8 cellular contexts compared by ENCODE assay signal in the genomic region with DNA sequence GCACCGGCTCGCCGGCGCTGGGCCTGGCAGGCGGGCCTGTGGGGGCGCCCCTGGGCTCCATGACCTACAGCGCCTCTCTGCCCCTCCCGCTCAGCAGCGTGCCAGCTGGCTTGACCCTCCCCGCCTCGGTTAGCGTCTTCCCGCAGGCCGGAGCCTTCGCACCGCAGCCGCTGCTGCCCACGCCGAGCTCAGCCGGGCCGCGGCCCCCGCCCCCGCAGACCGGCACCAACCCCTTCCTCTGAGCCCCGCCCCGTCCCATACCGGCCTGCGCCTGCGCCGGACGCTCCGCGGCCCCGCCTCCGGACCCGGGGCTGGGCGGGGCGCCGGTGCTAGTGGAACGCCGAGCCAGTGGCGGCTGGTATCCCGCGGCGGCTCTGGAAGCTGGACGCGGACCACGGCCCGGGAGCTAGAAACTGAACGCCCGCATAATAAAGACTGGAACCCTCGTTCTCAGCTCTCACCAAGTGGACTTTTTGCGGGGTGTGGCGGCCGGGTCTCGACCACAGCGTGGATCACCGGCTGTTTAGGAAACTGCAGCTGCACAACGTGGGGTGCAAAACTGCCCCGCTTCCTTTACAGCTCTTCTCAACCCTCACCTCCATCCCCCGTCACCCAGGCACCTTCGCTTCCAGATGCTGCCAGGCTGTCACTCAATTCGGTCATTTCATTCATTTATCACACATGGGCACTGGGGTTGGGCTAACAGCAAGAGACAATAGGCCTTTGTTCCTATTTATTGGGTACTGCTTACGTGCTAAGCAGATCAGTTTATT. TPM values are rescaled to one million over a fixed set of nuclear protein-coding genes. Genes with fewer than 3 reads are reported as not detected.
DNase-seq lines count a peak whose midpoint lies in the region; ATAC-seq and TF ChIP-seq lines count a peak whose summit lies in the region.

No MANE protein-coding gene starts in this region.

- H3K27me3 ChIP-seq in GM23248 (replicated peaks; ENCODE audit: insufficient read depth) (no peaks in the 10 kb centered on the region), SJCRH30 (no peaks in the 10 kb centered on the region; the same call in 1 of the 2 replicates), gastroesophageal sphincter (no peaks in the 10 kb centered on the region)

- H3K4me3 ChIP-seq in GM23248, result peak overlapping the region; percentile 70
- H3K4me3 ChIP-seq in SJCRH30, result peak overlapping the region; percentile 67
- peak overlapping the region; percentile 64 to 68 for H3K4me3 ChIP-seq in gastroesophageal sphincter

- DNase-seq in EL (peak; percentile 86), GM23248 (peak; percentile 95), LHCN-M2 (ENCODE audit: low read depth) (peak; percentile 69), SJCRH30 (peak; percentile 74 to 82), nucleus accumbens (lab: John Stamatoyannopoulos, UW) (peak in 54 of 56 donors; percentile 26 to 91 (median 76)), superior temporal gyrus (ENCODE audit: extremely low spot score) (peak; percentile 81)
- DNase-seq in activated naive CD4-positive, alpha-beta T cell treated with Interleukin-2 at 50 U/mL for 16 hours, result peak; percentile 87

- 2% methylated on average over 40 to 54 of the region's 65 CpGs for WGBS in GM23248 (ENCODE audit: low coverage in 1 of 2, low lambda C conversion rate in 2 of 2, missing lambda C conversion rate in 2 of 2), 2 experiments
- WGBS in gastroesophageal sphincter (ENCODE audit: low coverage in 1 of 2), 2 donors, result 0 to 4% methylated on average over 3 to 5 of the region's 65 CpGs

- peaks cover under 1% of the 10 kb centered on the region; the same call in 1 of the 2 replicates for H3K79me2 ChIP-seq in GM23248 (ENCODE audit: insufficient read depth)

- no peaks in the 10 kb centered on the region for H3K9me3 ChIP-seq in GM23248 (ENCODE audit: low read depth)
- no peaks in the 10 kb centered on the region for H3K9me3 ChIP-seq in SJCRH30 (replicated peaks)
- H3K9me3 ChIP-seq in gastroesophageal sphincter, result no peaks in the 10 kb centered on the region

- H4K20me1 ChIP-seq in GM23248 (ENCODE audit: insufficient read depth), result no peaks in the 10 kb centered on the region

- peak in 2 of 4 experiments; percentile 10 to 35 for TF ChIP-seq CTCF in gastroesophageal sphincter (IDR thresholded peaks at IDR 0.05)

- no peak for TF ChIP-seq EP300 in gastroesophageal sphincter (IDR thresholded peaks at IDR 0.05)

- no peaks in the 10 kb centered on the region for H3K36me3 ChIP-seq in GM23248 (ENCODE audit: low read depth)
- H3K36me3 ChIP-seq in SJCRH30, result no peaks in the 10 kb centered on the region
- no peaks in the 10 kb centered on the region for H3K36me3 ChIP-seq in gastroesophageal sphincter

- peak; percentile 92 for ATAC-seq in gastroesophageal sphincter

- peak overlapping the region; percentile 75 for H3K4me2 ChIP-seq in GM23248 (ENCODE audit: unreplicated experiment)

- peaks cover 9% of the 10 kb centered on the region for H3K4me1 ChIP-seq in GM23248 (ENCODE audit: insufficient read depth)
- H3K4me1 ChIP-seq in SJCRH30, result peaks cover 6% of the 10 kb centered on the region; the same call in 1 of the 2 replicates
- H3K4me1 ChIP-seq in gastroesophageal sphincter, result peaks cover 0 to 33% (median 12%) of the 10 kb centered on the region in 3 donors

- no peaks in the 10 kb centered on the region for H3F3A ChIP-seq in GM23248 (ENCODE audit: insufficient read depth)

- H2AFZ ChIP-seq in GM23248, result peak overlapping the region; percentile 86

- peak overlapping the region; percentile 63 for H3K9ac ChIP-seq in GM23248

- in situ Hi-C loops in GM23248 (cut with MboI), result no loop called here

- H3K27ac ChIP-seq in GM23248, result no peak overlapping the region
- H3K27ac ChIP-seq in SJCRH30, result no peak overlapping the region
- peak overlapping the region in 3 of 4 donors; percentile 70 to 84 (median 72) for H3K27ac ChIP-seq in gastroesophageal sphincter

- TF ChIP-seq POLR2A in gastroesophageal sphincter (IDR thresholded peaks at IDR 0.05), result peak; percentile 49 to 56

- no peaks in the 10 kb centered on the region for H3K9me2 ChIP-seq in GM23248 (ENCODE audit: insufficient read depth)

RNA-seq across cellular contexts. Expression of gene SPATA20, which starts 4.9 kb away (rescaled TPM):
- 146 TPM in 2 replicates for total RNA-seq in GM23248 (2014; rRNA removed; shearing (Covaris generic))
- polyA plus RNA-seq in GM23248 (2016; fragmentation: Nextera tagmentation; extraction: Ambion mirVana), result 89.9 and 91.2 TPM in 2 replicates
- total RNA-seq in LHCN-M2 (2014; rRNA removed) (82.7 and 84.9 TPM in 2 replicates), gastroesophageal sphincter (10 to 100 TPM; 45.0 to 75.3 (median 59.8) TPM)
- 25.7 TPM for polyA plus RNA-seq in LHCN-M2 (2012)
- 12.0 and 13.1 TPM in 2 replicates for total RNA-seq in SJCRH30 (2014; rRNA removed; shearing (Covaris generic))

RNA-seq across cellular contexts. Expression of gene EPN3, which starts 9.6 kb away (rescaled TPM):
- not detected in 2 replicates for total RNA-seq in GM23248 (2014; rRNA removed; shearing (Covaris generic))
- 0.13 TPM in 1 of 2 replicates, not detected in the other for polyA plus RNA-seq in GM23248 (2016; fragmentation: Nextera tagmentation; extraction: Ambion mirVana)
- total RNA-seq in LHCN-M2 (2014; rRNA removed) (0.11 TPM in 1 of 2 replicates, not detected in the other), gastroesophageal sphincter (1 to 10 TPM in 1 of 4 donors, not detected in 3; 7.3 TPM)
- polyA plus RNA-seq in LHCN-M2 (2012), result 0.04 TPM
- not detected in 2 replicates for total RNA-seq in SJCRH30 (2014; rRNA removed; shearing (Covaris generic))

RNA-seq across cellular contexts. Expression of gene CACNA1G, which starts 18.4 kb away (rescaled TPM):
- total RNA-seq in GM23248 (2014; rRNA removed; shearing (Covaris generic)), result 0.13 and 0.97 TPM in 2 replicates
- 0.06 and 0.16 TPM in 2 replicates for polyA plus RNA-seq in GM23248 (2016; fragmentation: Nextera tagmentation; extraction: Ambion mirVana)
- under 0.01 and 0.06 TPM in 2 replicates for total RNA-seq in LHCN-M2 (2014; rRNA removed)
- 0.11 TPM for polyA plus RNA-seq in LHCN-M2 (2012)
- total RNA-seq in SJCRH30 (2014; rRNA removed; shearing (Covaris generic)), result 3.5 and 4.2 TPM in 2 replicates
- total RNA-seq in gastroesophageal sphincter, result under 1 TPM in 3 of 4 donors, not detected in 1; 0.15 to 0.94 (median 0.16) TPM

RNA-seq across cellular contexts. Expression of gene MYCBPAP, which starts 33.9 kb away (rescaled TPM):
- 0.32 and 0.89 TPM in 2 replicates for total RNA-seq in GM23248 (2014; rRNA removed; shearing (Covaris generic))
- 0.79 and 1.4 TPM in 2 replicates for polyA plus RNA-seq in GM23248 (2016; fragmentation: Nextera tagmentation; extraction: Ambion mirVana)
- total RNA-seq in LHCN-M2 (2014; rRNA removed) (0.34 and 0.83 TPM in 2 replicates), gastroesophageal sphincter (under 1 TPM in 2 of 4 donors, not detected in 2; 0.27 to 0.31 TPM)
- 0.49 TPM for polyA plus RNA-seq in LHCN-M2 (2012)
- total RNA-seq in SJCRH30 (2014; rRNA removed; shearing (Covaris generic)), result not detected in 2 replicates

Comparison
In these comparisons a context has a peak if more than half of its experiments do, and no peak if none do; other contexts are left out.
1. H3K27ac ChIP-seq: peak in gastroesophageal sphincter (3 of 4); none in GM23248 (single experiment) and SJCRH30 (single experiment).
2. Peak in every context shown above with its lines, with median percentiles within 50 percentile points of each other: DNase-seq and H3K4me3 ChIP-seq.